8 cellular contexts compared by ENCODE assay signal in the genomic region with DNA sequence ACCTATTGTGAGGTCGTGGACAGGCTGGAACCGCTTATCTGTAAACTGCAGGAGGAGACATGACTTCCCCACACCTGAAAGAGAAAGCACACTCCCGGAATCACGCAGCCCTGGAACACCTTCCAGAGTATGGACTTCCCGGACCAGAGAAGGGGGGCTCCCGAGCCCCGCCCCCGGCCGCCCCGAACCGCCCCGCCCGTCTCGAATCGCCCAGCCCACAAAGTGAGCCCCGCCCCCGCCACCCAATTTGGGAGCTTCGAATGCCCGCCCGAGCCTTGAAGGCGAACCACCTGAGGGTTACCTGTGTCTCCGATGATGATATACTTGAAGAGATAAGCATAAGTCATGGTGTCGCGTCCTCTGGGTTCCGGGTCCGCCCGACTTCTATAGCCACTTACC. TPM values are rescaled to one million over a fixed set of nuclear protein-coding genes. Genes with fewer than 3 reads are reported as not detected.
A peak's percentile ranks its signal among the peaks of the same experiment; 100 is the strongest.
DNase-seq lines count a peak whose midpoint lies in the region; ATAC-seq and TF ChIP-seq lines count a peak whose summit lies in the region.

No MANE protein-coding gene starts in this region.

- H2BK120ac ChIP-seq in neuronal stem cell (ENCODE audit: low read depth, low read length) = no peak overlapping the region

- H3K9me3 ChIP-seq in CD8-positive, alpha-beta T cell (ENCODE audit: low read length) = no peaks in the 10 kb centered on the region
- H3K9me3 ChIP-seq in neuronal stem cell (replicated peaks in 1 of 2; ENCODE audit: control insufficient read depth in 2 of 2, insufficient read depth in 1 of 2, low read depth in 1 of 2, low read length in 2 of 2) (no peaks in the 10 kb centered on the region), tibial nerve (no peaks in the 10 kb centered on the region)

- peak overlapping the region; percentile 91 for H2AFZ ChIP-seq in neuronal stem cell (ENCODE audit: low read length)

- H3K4me1 ChIP-seq in CD8-positive, alpha-beta T cell (ENCODE audit: insufficient read depth, low read length) = peaks cover 22% of the 10 kb centered on the region
- H3K4me1 ChIP-seq in neuronal stem cell (ENCODE audit: control insufficient read depth in 2 of 2, insufficient read depth in 1 of 2, low read depth in 1 of 2, low read length in 2 of 2) (peaks cover 0 to 2% of the 10 kb centered on the region in 2 donors), tibial nerve (peaks cover 0 to 30% (median 16%) of the 10 kb centered on the region in 4 donors)

- peaks cover 51% of the 10 kb centered on the region for H3K36me3 Mint-ChIP-seq in CD8-positive, alpha-beta T cell

- peak overlapping the region; percentile 99 for H3K4me3 Mint-ChIP-seq in CD8-positive, alpha-beta T cell

- H2BK5ac ChIP-seq in neuronal stem cell (ENCODE audit: low read length) = no peak overlapping the region

- H3K4me3 ChIP-seq in CD8-positive, alpha-beta T cell (ENCODE audit: low read depth, low read length) = peak overlapping the region; percentile 94
- H3K4me3 ChIP-seq in fibroblast of the aortic adventitia (ENCODE audit: low read depth, low read length) (peak overlapping the region; percentile 97), neuronal stem cell (ENCODE audit: low read length in 2 of 2) (peak overlapping the region; percentile 89 to 93), tibial nerve (peak overlapping the region; percentile 67 to 94 (median 82))

- TF ChIP-seq EP300 in tibial nerve (IDR thresholded peaks at IDR 0.05) = no peak

- no peak for TF ChIP-seq POLR2A in tibial nerve (IDR thresholded peaks at IDR 0.05)

- H3K18ac ChIP-seq in neuronal stem cell (ENCODE audit: low read length) = no peak overlapping the region

- no peak overlapping the region for H3K14ac ChIP-seq in neuronal stem cell (ENCODE audit: low read length)

- H3K4ac ChIP-seq in neuronal stem cell (ENCODE audit: low read length) = no peak overlapping the region

- no peaks in the 10 kb centered on the region for H3K9me3 Mint-ChIP-seq in CD8-positive, alpha-beta T cell

- peaks cover 7% of the 10 kb centered on the region for H3K79me1 ChIP-seq in neuronal stem cell (ENCODE audit: low read depth, low read length)

- H4K8ac ChIP-seq in neuronal stem cell (ENCODE audit: low read depth, low read length) = no peak overlapping the region

- H4K91ac ChIP-seq in neuronal stem cell (ENCODE audit: low read depth, low read length, poor library complexity) = no peak overlapping the region

- H2AK5ac ChIP-seq in neuronal stem cell (ENCODE audit: low read depth, low read length) = no peak overlapping the region

- peak overlapping the region; percentile 58 for H3K27ac ChIP-seq in CD8-positive, alpha-beta T cell (ENCODE audit: low read depth, low read length)
- H3K27ac ChIP-seq in neuronal stem cell (replicated peaks; ENCODE audit: low read length) = no peak overlapping the region
- H3K27ac ChIP-seq in tibial nerve = peak overlapping the region; percentile 73 to 97 (median 92)

- POLR2A ChIA-PET in CD8-positive, alpha-beta T cell (lab: Charles Lee) = interaction anchor here (1.0 to 3.7 kb wide), 9 partner anchors 9 to 246 kb away, joined by 3 to 28 read pairs (median 7); a partner anchor contains a TSS

- DNase-seq in CD8-positive, alpha-beta T cell = peak in 4 of 7 experiments; percentile 75 to 83 (median 80)
- peak; percentile 62 for DNase-seq in NCI-H1048 (lab: John Stamatoyannopoulos, UW)
- DNase-seq in activated T-cell treated with anti-CD3 and anti-CD28 coated beads, Interleukin-2, amount 50 U/mL, for 1 hour = peak; percentile 85
- DNase-seq in fibroblast of the aortic adventitia (ENCODE audit: low read depth) = no peak
- no peak for DNase-seq in neuronal stem cell (ENCODE audit: low spot score)
- peak in 1 of 2 donors; percentile 69 for DNase-seq in tibial nerve (ENCODE audit: low spot score in 2 of 2)
- no peak for DNase-seq in T1000 (lab: John Stamatoyannopoulos, UW)

- no peaks in the 10 kb centered on the region for H3K27me3 Mint-ChIP-seq in CD8-positive, alpha-beta T cell (ENCODE audit: low read depth)

- H3K9ac ChIP-seq in neuronal stem cell (ENCODE audit: low read depth, low read length, poor library complexity) = peak overlapping the region; percentile 75

- no peak overlapping the region for H2BK15ac ChIP-seq in neuronal stem cell (ENCODE audit: low read length)

- H2BK12ac ChIP-seq in neuronal stem cell (ENCODE audit: low read length) = no peak overlapping the region

- intact Hi-C loops in CD8-positive, alpha-beta T cell (cut with DNase I, micrococcal nuclease) = loop anchor here (2.0 kb wide), 2 partner anchors 208 to 374 kb away; a partner anchor contains a TSS

- CTCF ChIA-PET in CD8-positive, alpha-beta T cell (lab: Charles Lee) = interaction anchor here (1.0 to 3.5 kb wide), 7 partner anchors 12 to 40 kb away, joined by 3 to 20 read pairs (median 13); a partner anchor contains a TSS

- H3K36me3 ChIP-seq in CD8-positive, alpha-beta T cell (ENCODE audit: insufficient read depth, low read length) = no peaks in the 10 kb centered on the region
- H3K36me3 ChIP-seq in neuronal stem cell (replicated peaks in 1 of 2; ENCODE audit: control insufficient read depth in 2 of 2, insufficient read depth in 2 of 2, low read length in 2 of 2) = peaks cover 3 to 48% of the 10 kb centered on the region in 2 donors
- peaks cover 0 to 34% (median 0%) of the 10 kb centered on the region in 3 donors for H3K36me3 ChIP-seq in tibial nerve

- no peak overlapping the region for H3K23ac ChIP-seq in neuronal stem cell (ENCODE audit: low read depth, low read length, poor library complexity)

- no CpG with 5 or more reads among the region's 27 CpGs for WGBS in neuronal stem cell (ENCODE audit: extremely low coverage in 2 of 2, insufficient read length in 2 of 2, insufficient replicate concordance in 1 of 2), 2 donors
- WGBS in tibial nerve, 2 donors = 0 to 1% methylated on average over 13 to 15 of the region's 27 CpGs

- H3K4me2 ChIP-seq in neuronal stem cell (ENCODE audit: insufficient read depth, low read length, poor library complexity, severe bottlenecking) = peak overlapping the region; percentile 56

- H3K27ac Mint-ChIP-seq in CD8-positive, alpha-beta T cell = peak overlapping the region; percentile 99

- no peaks in the 10 kb centered on the region for H3K27me3 ChIP-seq in CD8-positive, alpha-beta T cell (ENCODE audit: insufficient read depth, low read length)
- H3K27me3 ChIP-seq in neuronal stem cell (ENCODE audit: control insufficient read depth in 3 of 3, insufficient read depth in 3 of 3, low read depth in 1 of 3, low read length in 3 of 3) (no peaks in the 10 kb centered on the region), tibial nerve (no peaks in the 10 kb centered on the region)

- no peak for TF ChIP-seq CTCF in CD8-positive, alpha-beta T cell (IDR thresholded peaks at IDR 0.05)
- no peak for TF ChIP-seq CTCF in fibroblast of the aortic adventitia (IDR thresholded peaks at IDR 0.05; ENCODE audit: insufficient read depth, low read length)
- no peak for TF ChIP-seq CTCF in tibial nerve (IDR thresholded peaks at IDR 0.05)

- peak; percentile 62 for ATAC-seq in CD8-positive, alpha-beta T cell
- ATAC-seq in GM21367 (IDR thresholded peaks at IDR 0.05; ENCODE audit: unreplicated experiment) = peak; percentile 23

- peaks cover 53% of the 10 kb centered on the region for H3K4me1 Mint-ChIP-seq in CD8-positive, alpha-beta T cell (ENCODE audit: low read depth)

RNA-seq across cellular contexts. Expression of a gene that starts 0.2 kb away (rescaled TPM):
- 10 to 100 TPM; 24.0 to 26.6 TPM for total RNA-seq in CD8-positive, alpha-beta T cell
- 7.8 and 28.1 TPM in 2 replicates for total RNA-seq in fibroblast of the aortic adventitia (ENCODE audit: low replicate concordance)
- 29.9 TPM for polyA plus RNA-seq in neuronal stem cell (2013, experiment 1 of 2)
- 29.5 TPM for polyA plus RNA-seq in neuronal stem cell (2013, experiment 2 of 2)
- total RNA-seq in tibial nerve = 10 to 100 TPM; 20.6 to 33.9 (median 26.2) TPM

RNA-seq across cellular contexts. Expression of a gene that starts 0.5 kb away (rescaled TPM):
- 100 to 1,000 TPM in 1 of 2 experiments, 10 to 100 TPM in 1; 95.0 to 100 TPM for total RNA-seq in CD8-positive, alpha-beta T cell
- total RNA-seq in fibroblast of the aortic adventitia (ENCODE audit: low replicate concordance) = 21.1 and 37.2 TPM in 2 replicates
- polyA plus RNA-seq in neuronal stem cell (2013, experiment 1 of 2) = 37.7 TPM
- polyA plus RNA-seq in neuronal stem cell (2013, experiment 2 of 2) = 38.0 TPM
- total RNA-seq in tibial nerve = 10 to 100 TPM; 28.0 to 45.2 (median 39.9) TPM

RNA-seq across cellular contexts. Expression of a gene that starts 20.6 kb away (rescaled TPM):
- 100 to 1,000 TPM; 132 to 144 TPM for total RNA-seq in CD8-positive, alpha-beta T cell
- total RNA-seq in fibroblast of the aortic adventitia (ENCODE audit: low replicate concordance) = 59.8 and 72.7 TPM in 2 replicates
- 47.5 TPM for polyA plus RNA-seq in neuronal stem cell (2013, experiment 1 of 2)
- 48.1 TPM for polyA plus RNA-seq in neuronal stem cell (2013, experiment 2 of 2)
- 10 to 100 TPM; 45.9 to 68.2 (median 65.6) TPM for total RNA-seq in tibial nerve

RNA-seq across cellular contexts. Expression of a gene that starts 34.6 kb away (rescaled TPM):
- 10 to 100 TPM; 23.7 to 26.5 TPM for total RNA-seq in CD8-positive, alpha-beta T cell
- 27.7 and 36.2 TPM in 2 replicates for total RNA-seq in fibroblast of the aortic adventitia (ENCODE audit: low replicate concordance)
- polyA plus RNA-seq in neuronal stem cell (2013, experiment 1 of 2) = 61.5 TPM
- polyA plus RNA-seq in neuronal stem cell (2013, experiment 2 of 2) = 63.8 TPM
- 10 to 100 TPM; 45.3 to 65.4 (median 58.6) TPM for total RNA-seq in tibial nerve

RNA-seq across cellular contexts. Expression of a gene that starts 49.6 kb away (rescaled TPM):
- total RNA-seq in CD8-positive, alpha-beta T cell = 1 to 10 TPM; 1.4 to 1.6 TPM
- total RNA-seq in fibroblast of the aortic adventitia (ENCODE audit: low replicate concordance) (5.3 and 9.0 TPM in 2 replicates), tibial nerve (10 to 100 TPM in 2 of 4 donors, 1 to 10 TPM in 2; 8.5 to 11.7 (median 9.3) TPM)
- polyA plus RNA-seq in neuronal stem cell (2013, experiment 1 of 2) = 395 TPM
- 396 TPM for polyA plus RNA-seq in neuronal stem cell (2013, experiment 2 of 2)

Comparison
In these comparisons a context has a peak if more than half of its experiments do, and no peak if none do; other contexts are left out.
1. DNase-seq: peak in CD8-positive, alpha-beta T cell (4 of 7), NCI-H1048 (single experiment) and activated T-cell treated with anti-CD3 and anti-CD28 coated beads, Interleukin-2, amount 50 U/mL, for 1 hour (single experiment); none in fibroblast of the aortic adventitia (single experiment), neuronal stem cell (single experiment) and T1000 (single experiment).
2. Peak in every context shown above with its lines, with median percentiles within 50 percentile points of each other: H3K4me3 ChIP-seq.